In genomic region chr10:97759157-97759980, GRCh38 we compare ENCODE assay signal across 1 cellular context.
TF ChIP-seq lines count a peak whose summit lies in the region.

No MANE protein-coding gene starts in this region.

TF ChIP-seq in HCT116, 20 proteins besides CTCF, POLR2A, EP300 and RAD21 (continued from another document):
- TF ChIP-seq ATF3 (IDR thresholded peaks at IDR 0.05): no peak
- TF ChIP-seq CEBPB (IDR thresholded peaks at IDR 0.05; ENCODE audit: low read depth): no peak
- no peak for TF ChIP-seq EGR1 (IDR thresholded peaks at IDR 0.05; ENCODE audit: low read depth)
- no peak for TF ChIP-seq EZH2phosphoT487 (IDR thresholded peaks at IDR 0.05; ENCODE audit: borderline replicate concordance)
- no peak for TF ChIP-seq REST (IDR thresholded peaks at IDR 0.05; ENCODE audit: low read depth)
